28 cellular contexts compared by ENCODE assay signal in the genomic region with DNA sequence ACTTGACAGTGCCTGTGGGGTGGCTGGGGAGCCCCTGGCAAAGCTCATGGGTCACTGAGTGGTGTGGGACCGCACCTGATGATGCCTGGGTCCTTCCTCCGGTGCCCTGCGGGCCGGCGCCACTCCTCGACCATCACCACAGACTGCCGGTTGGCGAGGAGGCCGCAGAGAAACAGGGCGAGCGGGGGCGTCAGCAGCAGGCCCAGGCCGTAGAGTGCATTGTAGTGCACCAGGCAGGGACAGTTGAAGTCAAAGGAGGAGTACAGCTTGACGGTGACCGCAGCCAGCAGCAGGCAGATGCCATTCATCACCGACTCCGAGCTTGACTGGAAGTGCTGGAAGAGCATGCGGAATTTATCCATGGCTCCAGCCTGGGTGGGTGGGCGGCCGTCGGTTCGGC. TPM values are rescaled to one million over a fixed set of nuclear protein-coding genes. Genes with fewer than 3 reads are reported as not detected.
"Had no signal": no experiment of that assay in that cellular context is flagged by ENCODE, and none has a peak within 500 bp of the region (broad histone marks: within the 10 kb centered on the region; RNA-seq: fewer than 3 reads in every experiment).

No MANE protein-coding gene starts in this region.

- ATAC-seq: activated T-cell treated with anti-CD3 and anti-CD28 coated beads, Interleukin-2, amount 50 U/mL, for 72 hours; T-cell had no signal

- DNase-seq: activated B cell treated with CpG ODN at 0.5 μM for 24 hours; activated CD4-positive, alpha-beta memory T cell treated with anti-CD3 and anti-CD28 coated beads, Interleukin-2, amount 10 ng/mL, durations not matched to agents 7 days and 5 days; activated CD4-positive, alpha-beta T cell treated with anti-CD3 and anti-CD28 coated beads for 1 hour; activated CD4-positive, alpha-beta T cell treated with anti-CD3 and anti-CD28 coated beads, Interleukin-2, amount 50 U/mL, for 1 hour; activated gamma-delta T cell treated with Interleukin-2 at 50 U/mL for 16 hours; activated naive CD4-positive, alpha-beta T cell treated with anti-CD3 and anti-CD28 coated beads, Interleukin-2, amount 10 ng/mL, durations not matched to agents 7 days and 5 days; activated naive CD8-positive, alpha-beta T cell treated with anti-CD3 and anti-CD28 coated beads for 36 hours; activated T-cell treated with anti-CD3 and anti-CD28 coated beads, Interleukin-2, amount 50 U/mL, for 72 hours; brain microvascular endothelial cell; cerebellar nuclear complex; Karpas-422; NCI-H1105 treated with DMSO at 0.1 percent for 48 hours; NCI-H146; NCI-H187 treated with DMSO at 0.1 percent for 48 hours; NCI-H2081 treated with DMSO at 0.1 percent for 48 hours; NCI-H2171; NCI-H2227 treated with DMSO at 0.1 percent for 48 hours; NCI-H446 treated with DMSO at 0.1 percent for 48 hours; NCI-H524 treated with DMSO at 0.1 percent for 48 hours; NCI-H82; NK-92 treated with Interleukin-12 subunit alpha and Interleukin-12 subunit beta, amount 100 ng/mL, for 24 hours; OCI-M1; SIG-M5; T-cell; T-helper 2 cell had no signal

- H3K27me3 ChIP-seq: brain microvascular endothelial cell, cardiac muscle cell had no signal

- H3K4me3 ChIP-seq: cardiac muscle cell had no signal

- H3K27ac ChIP-seq: brain microvascular endothelial cell, cardiac muscle cell had no signal

- H3K36me3 ChIP-seq: brain microvascular endothelial cell, cardiac muscle cell had no signal

RNA-seq across cellular contexts. Expression of a gene that starts 0.4 kb away (rescaled TPM):
- total RNA-seq: activated B cell treated with CpG ODN at 0.5 μM for 24 hours; activated naive CD8-positive, alpha-beta T cell treated with anti-CD3 and anti-CD28 coated beads for 36 hours; activated T-cell treated with anti-CD3 and anti-CD28 coated beads, Interleukin-2, amount 50 U/mL, for 72 hours; activated T-helper 2 cell treated with anti-CD3 and anti-CD28 coated beads, Interferon-gamma antibody, Interleukin-2, Interleukin-4, amounts not matched to agents 10 μg/mL and 5 μg/mL and 100 μg/mL, durations not matched to agents 14 hours and 24 hours and 36 hours; cardiac muscle cell; T-cell had no signal

RNA-seq across cellular contexts. Expression of a gene that starts 20.0 kb away (rescaled TPM):
- total RNA-seq: activated CD8-positive, alpha-beta memory T cell treated with anti-CD3 and anti-CD28 coated beads for 36 hours; activated naive CD8-positive, alpha-beta T cell treated with anti-CD3 and anti-CD28 coated beads for 36 hours; activated T-cell treated with anti-CD3 and anti-CD28 coated beads, Interleukin-2, amount 50 U/mL, for 72 hours; activated T-helper 2 cell treated with anti-CD3 and anti-CD28 coated beads, Interferon-gamma antibody, Interleukin-2, Interleukin-4, amounts not matched to agents 10 μg/mL and 5 μg/mL and 100 μg/mL, durations not matched to agents 14 hours and 24 hours and 36 hours; cardiac muscle cell; T-cell had no signal
